Comparison of ENCODE assay signal across 18 cellular contexts in the genomic region with DNA sequence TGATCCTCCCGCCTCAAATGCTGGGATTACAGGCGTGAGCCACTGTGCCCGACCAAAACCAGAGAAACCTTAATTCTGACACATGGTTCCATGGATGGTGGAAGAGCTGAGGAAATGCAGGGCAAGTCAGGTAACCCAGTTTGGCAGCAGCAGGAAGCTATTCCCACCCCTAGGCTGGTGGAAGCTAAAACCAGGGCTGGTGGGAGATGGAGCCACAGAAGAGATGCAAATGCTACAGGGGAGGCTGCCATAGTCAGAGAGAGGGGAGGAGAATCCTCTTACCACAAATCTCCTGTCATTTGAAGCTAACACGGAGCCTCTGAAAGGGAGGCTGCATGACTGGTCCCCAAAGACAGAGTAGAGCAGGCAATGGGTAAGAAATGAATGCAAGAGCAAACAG. TPM values are rescaled to one million over a fixed set of nuclear protein-coding genes. Genes with fewer than 3 reads are reported as not detected.
DNase-seq lines count a peak whose midpoint lies in the region; ATAC-seq and TF ChIP-seq lines count a peak whose summit lies in the region.
"Had no signal": no experiment of that assay in that cellular context is flagged by ENCODE, and none has a peak within 500 bp of the region (broad histone marks: within the 10 kb centered on the region; RNA-seq: fewer than 3 reads in every experiment).

No MANE protein-coding gene starts in this region.

- no peak for DNase-seq in IMR-90
- DNase-seq in mucosa of descending colon = peak in 2 of 3 donors; percentile 31 to 42
- DNase-seq in transverse colon = no peak
- DNase-seq in NCI-H1694 (lab: John Stamatoyannopoulos, UW) = no peak
- no peak for DNase-seq in stimulated activated CD4-positive, alpha-beta T cell treated with anti-CD3 and anti-CD28 coated beads, Interleukin-2, amount 100 ng/mL, for 24 hours
- DNase-seq: BE2C, DMS79 treated with DMSO at 0.1 percent for 48 hours, GOT3, Kasumi-1, NCI-H1417, NCI-H187, NCI-H2227 treated with DMSO at 0.1 percent for 48 hours, NCI-H510A, Peyer's patch had no signal

- no TSS peak for BruUV-seq in IMR-90 (replicated peaks; lab: Mats Ljungman, UMichigan)

- H3K14ac ChIP-seq in IMR-90 (replicated peaks; ENCODE audit: low read depth, low read length) = no peak overlapping the region

- WGBS in IMR-90 (ENCODE audit: extremely low coverage in 2 of 2, insufficient read length in 1 of 2), 2 experiments = no CpG with 5 or more reads among the region's 4 CpGs
- 68 to 82% methylated on average over 1 to 4 of the region's 4 CpGs for whole genome bisulfite sequencing in transverse colon (ENCODE audit: low coverage in 1 of 2), 2 donors

- intact Hi-C loops in IMR-90 (cut with micrococcal nuclease) (no loop called here), mucosa of descending colon (cut with DNase I, micrococcal nuclease) (no loop called here), transverse colon (cut with DNase I; ENCODE audit: low total_unique reads) (no loop called here)

- peak overlapping the region; percentile 3 for H2AFZ ChIP-seq in IMR-90 (replicated peaks; ENCODE audit: low read length, poor library complexity)

- in situ Hi-C loops in IMR-90 (cut with MboI; ENCODE audit: low sequenced_read_pairs) = loop anchor here (10.0 kb wide), 1 partner anchor 112 kb away; no protein-coding TSS in a partner anchor
- in situ Hi-C loops in transverse colon (cut with MboI; ENCODE audit: low pct_ligation_motif_present in 1 of 4, low pct_unique_long_range_greater_than_20kb in 1 of 4, low sequenced_read_pairs in 3 of 4) = no loop called here

- H4K91ac ChIP-seq in IMR-90 (ENCODE audit: insufficient read depth, low read depth, low read length) = no peak overlapping the region

- dilution Hi-C loops in IMR-90 (cut with HindIII; ENCODE audit: low sequenced_read_pairs, unreplicated experiment) = no loop called here

- H3K4ac ChIP-seq in IMR-90 (ENCODE audit: low read depth, low read length) = no peak overlapping the region

- POLR2A ChIA-PET in IMR-90 (lab: Charles Lee; ENCODE audit: unreplicated experiment) = no interaction called here

- no peak overlapping the region for H3K56ac ChIP-seq in IMR-90 (ENCODE audit: extremely low read depth, insufficient read depth, low read length)

- H3K4me1 ChIP-seq in IMR-90 (ENCODE audit: control insufficient read depth, insufficient read depth, low read length) (no peaks in the 10 kb centered on the region), duodenal mucosa (ENCODE audit: control insufficient read depth in 1 of 2, insufficient read depth in 2 of 2, low read length in 2 of 2) (peaks cover 15 to 28% of the 10 kb centered on the region in 2 donors), mucosa of descending colon (ENCODE audit: low read depth) (peaks cover 22% of the 10 kb centered on the region), transverse colon (peaks cover 0 to 39% (median 9%) of the 10 kb centered on the region in 4 donors)

- no peaks in the 10 kb centered on the region for H4K20me1 ChIP-seq in IMR-90 (ENCODE audit: insufficient read depth, low read length)

- no peak for ATAC-seq in IMR-90 (ENCODE audit: low read depth)
- ATAC-seq in mucosa of descending colon = no peak
- no peak for ATAC-seq in HG02981 (IDR thresholded peaks at IDR 0.05; ENCODE audit: unreplicated experiment)
- ATAC-seq: GM12878, SK-N-SH treated with all-trans-retinoic acid at 6 μM for 48 hours had no signal

- no peak overlapping the region for H2BK20ac ChIP-seq in IMR-90 (ENCODE audit: low read depth, low read length)

- TF ChIP-seq CTCF in IMR-90 (conservative IDR thresholded peaks at IDR 0.05; ENCODE audit: low read depth, low read length) (no peak), mucosa of descending colon (IDR thresholded peaks at IDR 0.05) (no peak), transverse colon (IDR thresholded peaks at IDR 0.05) (peak in 1 of 5 experiments; percentile 12)

- no peak overlapping the region for H4K5ac ChIP-seq in IMR-90 (ENCODE audit: low read depth, low read length)

- TF ChIP-seq EP300 in transverse colon (IDR thresholded peaks at IDR 0.05; ENCODE audit: low read depth) = no peak

- no peak overlapping the region for H3K9ac ChIP-seq in IMR-90 (ENCODE audit: low read depth, low read length)
- H3K9ac ChIP-seq in duodenal mucosa (ENCODE audit: low read depth in 1 of 2, low read length in 2 of 2) = peak overlapping the region; percentile 15 to 65

- no peak overlapping the region for H3K18ac ChIP-seq in IMR-90 (ENCODE audit: low read depth, low read length)

- no peak overlapping the region for H3K4me2 ChIP-seq in IMR-90 (ENCODE audit: low read depth, low read length)

- CTCF ChIA-PET in IMR-90 (lab: Yijun Ruan, JAX) = interaction anchor here (1.1 kb wide), 1 partner anchor 115 kb away, joined by 4 read pairs; no protein-coding TSS in a partner anchor

- no peak overlapping the region for H2AK9ac ChIP-seq in IMR-90 (replicated peaks; ENCODE audit: low read depth, low read length, poor library complexity)

- no peak overlapping the region for H4K8ac ChIP-seq in IMR-90 (ENCODE audit: low read depth in 2 of 2, low read length in 2 of 2)

- H2AK5ac ChIP-seq in IMR-90 (ENCODE audit: low read depth, low read length) = no peak overlapping the region

- H3K4me3 ChIP-seq in IMR-90 (ENCODE audit: insufficient read depth, low read depth, low read length) (no peak overlapping the region), duodenal mucosa (ENCODE audit: low read depth in 1 of 2, low read length in 2 of 2) (peak overlapping the region; percentile 59 to 61), mucosa of descending colon (no peak overlapping the region), transverse colon (no peak overlapping the region)
- H3K4me3 ChIP-seq: GM12878 had no signal

- no peak overlapping the region for H2BK120ac ChIP-seq in IMR-90 (ENCODE audit: low read depth, low read length)

- H3K36me3 ChIP-seq in IMR-90 (ENCODE audit: control insufficient read depth, insufficient read depth, low read length) (no peaks in the 10 kb centered on the region), duodenal mucosa (ENCODE audit: control insufficient read depth in 1 of 2, insufficient read depth in 2 of 2, low read length in 2 of 2) (no peaks in the 10 kb centered on the region), mucosa of descending colon (ENCODE audit: low read depth) (no peaks in the 10 kb centered on the region), transverse colon (no peaks in the 10 kb centered on the region)
- H3K36me3 ChIP-seq: Peyer's patch had no signal

- no peak for TF ChIP-seq RAD21 in IMR-90 (IDR thresholded peaks at IDR 0.05; ENCODE audit: low read length)

- H3K79me1 ChIP-seq in IMR-90 (ENCODE audit: low read depth in 1 of 2, low read length in 2 of 2) = no peaks in the 10 kb centered on the region

- no peaks in the 10 kb centered on the region for H3K9me1 ChIP-seq in IMR-90 (ENCODE audit: insufficient read depth, low read length)

- H3K9me3 ChIP-seq in IMR-90 (ENCODE audit: control insufficient read depth, insufficient read depth, low read length) (no peaks in the 10 kb centered on the region), duodenal mucosa (ENCODE audit: control insufficient read depth in 1 of 2, low read length in 2 of 2) (no peaks in the 10 kb centered on the region), mucosa of descending colon (no peaks in the 10 kb centered on the region), transverse colon (no peaks in the 10 kb centered on the region)
- H3K9me3 ChIP-seq: BE2C, Peyer's patch had no signal

- H3K27me3 ChIP-seq in IMR-90 (ENCODE audit: control insufficient read depth, insufficient read depth, low read length) = no peaks in the 10 kb centered on the region
- H3K27me3 ChIP-seq in duodenal mucosa (ENCODE audit: control insufficient read depth in 1 of 2, insufficient read depth in 2 of 2, low read length in 2 of 2) = no peaks in the 10 kb centered on the region
- H3K27me3 ChIP-seq in transverse colon = no peaks in the 10 kb centered on the region
- H3K27me3 ChIP-seq: BE2C, Peyer's patch had no signal

- no peak overlapping the region for H2BK15ac ChIP-seq in IMR-90 (ENCODE audit: low read depth, low read length)

- H3K23ac ChIP-seq in IMR-90 (ENCODE audit: low read depth, low read length) = no peak overlapping the region

- H2BK5ac ChIP-seq in IMR-90 (ENCODE audit: low read depth, low read length, poor library complexity, severe bottlenecking) = no peak overlapping the region

- H3K27ac ChIP-seq in IMR-90 (ENCODE audit: insufficient read depth, low read length) (no peak overlapping the region), duodenal mucosa (ENCODE audit: low read depth, low read length) (peak overlapping the region; percentile 57), transverse colon (peak overlapping the region; percentile 80 to 85 (median 82))

- TF ChIP-seq POLR2A in IMR-90 (IDR thresholded peaks at IDR 0.05; ENCODE audit: low read depth, low read length) (no peak), transverse colon (IDR thresholded peaks at IDR 0.05) (no peak)

TF ChIP-seq in IMR-90, 13 proteins besides CTCF, POLR2A, EP300 and RAD21:
- TF ChIP-seq SMC3 (IDR thresholded peaks at IDR 0.05; ENCODE audit: low read depth, low read length) (no peak), MAZ (IDR thresholded peaks at IDR 0.05; ENCODE audit: borderline replicate concordance, low read depth, low read length) (no peak), NFE2L2 (IDR thresholded peaks at IDR 0.05; ENCODE audit: low read depth, low read length) (no peak), CEBPB (IDR thresholded peaks at IDR 0.05; ENCODE audit: low read depth, low read length) (no peak), RFX5 (IDR thresholded peaks at IDR 0.05; ENCODE audit: low read depth, low read length) (no peak)
- TF ChIP-seq, protein P1, sequence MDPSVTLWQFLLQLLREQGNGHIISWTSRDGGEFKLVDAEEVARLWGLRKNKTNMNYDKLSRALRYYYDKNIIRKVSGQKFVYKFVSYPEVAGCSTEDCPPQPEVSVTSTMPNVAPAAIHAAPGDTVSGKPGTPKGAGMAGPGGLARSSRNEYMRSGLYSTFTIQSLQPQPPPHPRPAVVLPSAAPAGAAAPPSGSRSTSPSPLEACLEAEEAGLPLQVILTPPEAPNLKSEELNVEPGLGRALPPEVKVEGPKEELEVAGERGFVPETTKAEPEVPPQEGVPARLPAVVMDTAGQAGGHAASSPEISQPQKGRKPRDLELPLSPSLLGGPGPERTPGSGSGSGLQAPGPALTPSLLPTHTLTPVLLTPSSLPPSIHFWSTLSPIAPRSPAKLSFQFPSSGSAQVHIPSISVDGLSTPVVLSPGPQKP (IDR thresholded peaks at IDR 0.05; ENCODE audit: borderline replicate concordance, low read depth, low read length) = no peak

RNA-seq across cellular contexts. Expression of a gene that starts 4.1 kb away (rescaled TPM):
- 27.8 and 36.4 TPM in 2 replicates for total RNA-seq in IMR-90 (2012; rRNA removed)
- 7.7 and 9.4 TPM in 2 replicates for polyA plus RNA-seq in IMR-90 (2012; rRNA removed)
- polyA plus RNA-seq in IMR-90 (2012; cell fraction: cytosol; rRNA removed) = 2.8 and 4.1 TPM in 2 replicates
- 8.9 and 19.7 TPM in 2 replicates for polyA plus RNA-seq in IMR-90 (2012; cell fraction: nucleus; rRNA removed; ENCODE audit: low replicate concordance)
- total RNA-seq in mucosa of descending colon = 10 to 100 TPM; 32.6 to 70.7 (median 50.2) TPM
- 100 to 1,000 TPM in 1 of 4 donors, 10 to 100 TPM in 3; 49.0 to 102 (median 54.2) TPM for total RNA-seq in transverse colon

Comparison
In these comparisons a context has a peak if more than half of its experiments do, and no peak if none do; other contexts are left out.
1. DNase-seq: peak in mucosa of descending colon (2 of 3); none in IMR-90 (single experiment), transverse colon (single experiment), NCI-H1694 (single experiment) and stimulated activated CD4-positive, alpha-beta T cell treated with anti-CD3 and anti-CD28 coated beads, Interleukin-2, amount 100 ng/mL, for 24 hours (0 of 2).
2. H3K4me3 ChIP-seq: peak in duodenal mucosa (2 of 2); none in IMR-90 (single experiment), mucosa of descending colon (single experiment) and transverse colon (0 of 4).